In the genomic region with DNA sequence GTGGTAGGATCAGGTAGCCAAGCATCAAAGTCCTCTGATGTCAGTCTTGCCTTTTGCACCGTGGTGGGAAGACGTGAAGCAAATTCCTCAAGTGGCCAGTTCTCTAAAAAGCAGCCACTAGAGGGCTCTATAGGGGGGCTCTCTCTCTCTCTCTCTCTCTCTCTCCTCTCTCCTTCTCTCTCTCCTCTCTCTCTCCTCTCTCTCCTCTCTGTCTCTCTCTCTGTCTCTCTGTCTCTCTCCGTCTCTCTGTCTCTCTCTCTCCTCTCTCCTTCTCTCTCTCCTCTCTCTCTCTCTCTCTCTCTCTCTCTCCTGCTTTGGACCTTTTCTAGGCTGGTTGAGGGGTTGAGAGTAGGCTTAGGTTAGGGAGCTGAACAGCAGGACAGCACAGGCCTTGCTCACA, we compare ENCODE assay signal across 8 cellular contexts. TPM values are rescaled to one million over a fixed set of nuclear protein-coding genes. Genes with fewer than 3 reads are reported as not detected.
DNase-seq lines count a peak whose midpoint lies in the region; ATAC-seq and TF ChIP-seq lines count a peak whose summit lies in the region.

No MANE protein-coding gene starts in this region.

- H3K4me1 Mint-ChIP-seq in activated CD4-positive, alpha-beta T cell treated with anti-CD3 and anti-CD28 coated beads, Interleukin-2, amount 10 ng/mL, durations not matched to agents 7 days and 5 days, result peaks cover 18% of the 10 kb centered on the region

- peaks cover under 1% of the 10 kb centered on the region for H3K36me3 Mint-ChIP-seq in activated CD4-positive, alpha-beta T cell treated with anti-CD3 and anti-CD28 coated beads, Interleukin-2, amount 10 ng/mL, durations not matched to agents 7 days and 5 days (ENCODE audit: low read depth)

- H3K9me2 ChIP-seq in PC-3 (replicated peaks; ENCODE audit: low read length), result no peaks in the 10 kb centered on the region

- CTCF ChIA-PET in activated CD4-positive, alpha-beta T cell treated with anti-CD3 and anti-CD28 coated beads, Interleukin-2, amount 10 ng/mL, durations not matched to agents 7 days and 5 days (lab: Charles Lee), result interaction anchor here (0.7 kb wide), 1 partner anchor 390 kb away, joined by 3 read pairs; no protein-coding TSS in a partner anchor
- CTCF ChIA-PET in PC-3 (lab: Charles Lee), result no interaction called here

- TF ChIP-seq EP300 in upper lobe of left lung (IDR thresholded peaks at IDR 0.05), result no peak

- peaks cover 6% of the 10 kb centered on the region for H3K9me3 Mint-ChIP-seq in activated CD4-positive, alpha-beta T cell treated with anti-CD3 and anti-CD28 coated beads, Interleukin-2, amount 10 ng/mL, durations not matched to agents 7 days and 5 days

- H3K4me3 ChIP-seq in PC-3 (ENCODE audit: low read length) (no peak overlapping the region), foreskin fibroblast (ENCODE audit: low read depth in 1 of 2, low read length in 2 of 2) (no peak overlapping the region), upper lobe of left lung (no peak overlapping the region)

- TF ChIP-seq CTCF in PC-3 (conservative IDR thresholded peaks at IDR 0.05; ENCODE audit: low read depth, low read length), result peak; percentile 73
- TF ChIP-seq CTCF in foreskin fibroblast (IDR thresholded peaks at IDR 0.05; ENCODE audit: low read depth, low read length), result peak; percentile 40
- peak in 3 of 6 experiments; percentile 37 to 98 (median 73) for TF ChIP-seq CTCF in upper lobe of left lung (IDR thresholded peaks at IDR 0.05)

- 0 to 31% methylated on average over 2 to 3 of the region's 3 CpGs for WGBS in upper lobe of left lung, 2 donors

- BruUV-seq in PC-3 (replicated peaks; lab: Mats Ljungman, UMichigan), result no TSS peak

- peak overlapping the region; percentile 28; the same call in 1 of the 2 replicates for H3K4me2 ChIP-seq in PC-3 (ENCODE audit: low read length)

- H3K27me3 ChIP-seq in PC-3 (ENCODE audit: low read length), result no peaks in the 10 kb centered on the region
- no peaks in the 10 kb centered on the region for H3K27me3 ChIP-seq in upper lobe of left lung

- ATAC-seq in PC-3 (no peak), upper lobe of left lung (ENCODE audit: low FRiP score in 2 of 2) (peak; percentile 58 to 74), GM18511 (IDR thresholded peaks at IDR 0.05; ENCODE audit: unreplicated experiment) (no peak), HG02678 (IDR thresholded peaks at IDR 0.05; ENCODE audit: unreplicated experiment) (no peak), HG03045 (IDR thresholded peaks at IDR 0.05; ENCODE audit: unreplicated experiment) (no peak)

- H3K4me1 ChIP-seq in PC-3 (ENCODE audit: insufficient read depth, low read length) (peaks cover 46% of the 10 kb centered on the region), upper lobe of left lung (peaks cover 5 to 23% (median 17%) of the 10 kb centered on the region in 4 donors)

- 0 out of 2 replicates have a peak, but pooled peaks cover 4% of the 10 kb centered on the region for H4K20me1 ChIP-seq in PC-3 (ENCODE audit: low read length)

- H3K4me3 Mint-ChIP-seq in activated CD4-positive, alpha-beta T cell treated with anti-CD3 and anti-CD28 coated beads, Interleukin-2, amount 10 ng/mL, durations not matched to agents 7 days and 5 days, result no peak overlapping the region

- H3K9me3 ChIP-seq in PC-3 (ENCODE audit: low read length) (peaks cover 5% of the 10 kb centered on the region; the same call in 1 of the 2 replicates), upper lobe of left lung (no peaks in the 10 kb centered on the region)

- intact Hi-C loops in PC-3 (cut with micrococcal nuclease), result loop anchor here (2.0 kb wide), 1 partner anchor 91 kb away; no protein-coding TSS in a partner anchor

- no peak for TF ChIP-seq POLR2A in upper lobe of left lung (IDR thresholded peaks at IDR 0.05)

- H3F3A ChIP-seq in PC-3 (ENCODE audit: low read length, unreplicated experiment), result no peaks in the 10 kb centered on the region

- no peak overlapping the region for H3K9ac ChIP-seq in PC-3 (ENCODE audit: low read length)

- POLR2A ChIA-PET in activated CD4-positive, alpha-beta T cell treated with anti-CD3 and anti-CD28 coated beads, Interleukin-2, amount 10 ng/mL, durations not matched to agents 7 days and 5 days (lab: Charles Lee), result no interaction called here
- POLR2A ChIA-PET in PC-3 (lab: Charles Lee; ENCODE audit: unreplicated experiment), result no interaction called here

- no peak overlapping the region for H2AFZ ChIP-seq in PC-3 (ENCODE audit: low read length)

- H3K27ac Mint-ChIP-seq in activated CD4-positive, alpha-beta T cell treated with anti-CD3 and anti-CD28 coated beads, Interleukin-2, amount 10 ng/mL, durations not matched to agents 7 days and 5 days, result no peak overlapping the region

- H3K36me3 ChIP-seq in PC-3 (ENCODE audit: low read depth, low read length) (0 out of 2 replicates have a peak, but pooled peaks cover 4% of the 10 kb centered on the region), upper lobe of left lung (no peaks in the 10 kb centered on the region)

- H3K27me3 Mint-ChIP-seq in activated CD4-positive, alpha-beta T cell treated with anti-CD3 and anti-CD28 coated beads, Interleukin-2, amount 10 ng/mL, durations not matched to agents 7 days and 5 days, result peaks cover 32% of the 10 kb centered on the region

- DNase-seq in activated CD4-positive, alpha-beta T cell treated with anti-CD3 and anti-CD28 coated beads, Interleukin-2, amount 10 ng/mL, durations not matched to agents 7 days and 5 days, result peak; percentile 16
- no peak for DNase-seq in activated CD4-positive, alpha-beta T cell treated with anti-CD3 and anti-CD28 coated beads for 1 hour
- peak; percentile 58 for DNase-seq in PC-3
- DNase-seq in foreskin fibroblast, result peak in 1 of 2 donors; percentile 54
- DNase-seq in upper lobe of left lung, result no peak

- no peak overlapping the region for H3K27ac ChIP-seq in PC-3 (ENCODE audit: low read length)
- no peak overlapping the region for H3K27ac ChIP-seq in upper lobe of left lung

- no peaks in the 10 kb centered on the region for H3K79me2 ChIP-seq in PC-3 (ENCODE audit: low read length)

RNA-seq across cellular contexts. Expression of a gene that starts 13.9 kb away (rescaled TPM):
- total RNA-seq in activated CD4-positive, alpha-beta T cell treated with anti-CD3 and anti-CD28 coated beads, Interleukin-2, amount 10 ng/mL, durations not matched to agents 7 days and 5 days, result not detected
- total RNA-seq in PC-3 (2014; rRNA removed) (13.7 and 20.3 TPM in 2 replicates), upper lobe of left lung (100 to 1,000 TPM in 2 of 6 donors, 10 to 100 TPM in 4; 52.9 to 123 (median 72.2) TPM)

Comparison
In these comparisons a context has a peak if more than half of its experiments do, and no peak if none do; other contexts are left out.
1. DNase-seq: peak in activated CD4-positive, alpha-beta T cell treated with anti-CD3 and anti-CD28 coated beads, Interleukin-2, amount 10 ng/mL, durations not matched to agents 7 days and 5 days (single experiment) and PC-3 (single experiment); none in activated CD4-positive, alpha-beta T cell treated with anti-CD3 and anti-CD28 coated beads for 1 hour (single experiment) and upper lobe of left lung (0 of 2).
2. ATAC-seq: peak in upper lobe of left lung (2 of 2); none in PC-3 (single experiment), GM18511 (single experiment), HG02678 (single experiment) and HG03045 (single experiment).
3. RNA of a gene that starts 13.9 kb away (total RNA-seq): 52.9 to 123 TPM in upper lobe of left lung and 13.7 to 20.3 TPM in PC-3; not detected in activated CD4-positive, alpha-beta T cell treated with anti-CD3 and anti-CD28 coated beads, Interleukin-2, amount 10 ng/mL, durations not matched to agents 7 days and 5 days; every median in the first group is over 10 times any median in the second.